ENCODE assay signal across 8 cellular contexts in genomic region chr19:44024900-44025216, GRCh38. TPM values are rescaled to one million over a fixed set of nuclear protein-coding genes. Genes with fewer than 3 reads are reported as not detected.
DNase-seq lines count a peak whose midpoint lies in the region; ATAC-seq, FAIRE-seq and TF ChIP-seq lines count a peak whose summit lies in the region.

No MANE protein-coding gene starts in this region.

- H3K9ac ChIP-seq in SK-N-SH = peak overlapping the region; percentile 86
- H3K9ac ChIP-seq in kidney (ENCODE audit: low read length in 2 of 2) = no peak overlapping the region

- POLR2A ChIA-PET in SK-N-SH (lab: Yijun Ruan, JAX) (interaction anchor here (1.2 kb wide), 2 partner anchors 27 to 40 kb away, joined by 4 read pairs; partner anchors contain the start of gene ZNF223), OCI-LY7 (lab: Charles Lee) (interaction anchor here (0.7 to 1.1 kb wide), 2 partner anchors 51 to 232 kb away, joined by 3 to 5 read pairs; no protein-coding TSS in a partner anchor)

- ATAC-seq in SK-N-SH treated with all-trans-retinoic acid at 6 μM for 48 hours = no peak

- TF ChIP-seq CTCF in SK-N-SH (IDR thresholded peaks at IDR 0.05) (no peak), kidney (IDR thresholded peaks at IDR 0.05; ENCODE audit: borderline replicate concordance, extremely low read depth, insufficient read depth) (no peak), OCI-LY7 (conservative IDR thresholded peaks at IDR 0.05; ENCODE audit: low read length) (no peak)

- H3K27ac ChIP-seq in SK-N-SH (ENCODE audit: low read depth in 2 of 2, low read length in 1 of 2) (peak overlapping the region; percentile 58 to 73; a peak in 3 of 4 replicates), kidney (ENCODE audit: low read depth in 2 of 2, low read length in 2 of 2) (no peak overlapping the region), substantia nigra (ENCODE audit: low read depth, low read length, poor library complexity, severe bottlenecking) (peak overlapping the region; percentile 19), OCI-LY7 (ENCODE audit: low read depth, low read length, poor library complexity, severe bottlenecking) (no peak overlapping the region)

- no TSS peak for BruUV-seq in OCI-LY7 (replicated peaks; lab: Mats Ljungman, UMichigan)

- H3K4me3 ChIP-seq in SK-N-SH (ENCODE audit: low read depth in 2 of 2, low read length in 1 of 2) (peak overlapping the region; percentile 97 to 98), kidney (ENCODE audit: low read length in 2 of 2) (peak overlapping the region; percentile 88 to 89), OCI-LY7 (ENCODE audit: low read depth, low read length, poor library complexity, severe bottlenecking) (no peak overlapping the region)

- H3K9me3 Mint-ChIP-seq in activated naive CD8-positive, alpha-beta T cell (ENCODE audit: low read depth) = peaks cover 33% of the 10 kb centered on the region

- H4K20me1 ChIP-seq in SK-N-SH (ENCODE audit: insufficient read depth) (no peaks in the 10 kb centered on the region), OCI-LY7 (ENCODE audit: insufficient read depth, low read length) (no peaks in the 10 kb centered on the region)

- H3K27me3 Mint-ChIP-seq in activated naive CD8-positive, alpha-beta T cell = peaks cover under 1% of the 10 kb centered on the region

- WGBS in SK-N-SH (ENCODE audit: low lambda C conversion rate) = 61% methylated on average over 4 of the region's 4 CpGs

- peaks cover 50% of the 10 kb centered on the region for H3K36me3 Mint-ChIP-seq in activated naive CD8-positive, alpha-beta T cell

- no peak for TF ChIP-seq EP300 in SK-N-SH (IDR thresholded peaks at IDR 0.05; ENCODE audit: borderline replicate concordance in 1 of 2, low read depth in 1 of 2, low read length in 1 of 2)

- H2AFZ ChIP-seq in SK-N-SH (ENCODE audit: low read depth) (peak overlapping the region; percentile 99), OCI-LY7 (ENCODE audit: low read length) (no peak overlapping the region)

- DNase-seq in SK-N-SH (no peak), kidney (no peak), substantia nigra (lab: John Stamatoyannopoulos, UW) (no peak), nucleus accumbens (lab: John Stamatoyannopoulos, UW) (no peak), OCI-LY7 (ENCODE audit: low spot score) (no peak), NCI-H748 treated with DMSO at 0.1 percent for 48 hours (lab: John Stamatoyannopoulos, UW) (no peak)

- H3K4me1 Mint-ChIP-seq in activated naive CD8-positive, alpha-beta T cell (ENCODE audit: low read depth) = peaks cover 19% of the 10 kb centered on the region

- peak overlapping the region; percentile 98 for H3K4me3 Mint-ChIP-seq in activated naive CD8-positive, alpha-beta T cell

- H3K4me1 ChIP-seq in SK-N-SH (ENCODE audit: control insufficient read depth in 1 of 2, insufficient read depth in 2 of 2, low read depth in 1 of 2, low read length in 1 of 2) (peaks cover 0 to 9% of the 10 kb centered on the region in 2 experiments; a peak in 2 of 4 replicates), kidney (ENCODE audit: control insufficient read depth in 1 of 2, insufficient read depth in 1 of 2, low read depth in 1 of 2, low read length in 2 of 2) (peaks cover 0 to 2% of the 10 kb centered on the region in 2 donors), OCI-LY7 (ENCODE audit: insufficient read depth, low read length, poor library complexity, severe bottlenecking) (no peaks in the 10 kb centered on the region)

- peak overlapping the region; percentile 85 for H3K4me2 ChIP-seq in SK-N-SH
- no peak overlapping the region; the same call in 1 of the 2 replicates for H3K4me2 ChIP-seq in OCI-LY7 (ENCODE audit: low read length)

- 0 out of 2 replicates have a peak, but pooled peaks cover 6% of the 10 kb centered on the region for H3K9me3 ChIP-seq in SK-N-SH
- peaks cover 14 to 16% of the 10 kb centered on the region in 2 donors for H3K9me3 ChIP-seq in kidney (ENCODE audit: control insufficient read depth in 1 of 2, low read length in 2 of 2)
- H3K9me3 ChIP-seq in OCI-LY7 (ENCODE audit: low read length) = no peaks in the 10 kb centered on the region

- H3K79me2 ChIP-seq in SK-N-SH (ENCODE audit: insufficient read depth) = peaks cover 10% of the 10 kb centered on the region
- H3K79me2 ChIP-seq in OCI-LY7 (ENCODE audit: insufficient read depth, low read depth, low read length) = no peaks in the 10 kb centered on the region

- intact Hi-C loops in kidney (cut with DNase I) (no loop called here), OCI-LY7 (cut with micrococcal nuclease; ENCODE audit: unreplicated experiment) (no loop called here)

- H3K9me2 ChIP-seq in SK-N-SH (no peaks in the 10 kb centered on the region), OCI-LY7 (ENCODE audit: insufficient read depth, low read length) (no peaks in the 10 kb centered on the region)

- no peaks in the 10 kb centered on the region for H3F3A ChIP-seq in SK-N-SH (replicated peaks; ENCODE audit: insufficient read depth)

- H3K27me3 ChIP-seq in SK-N-SH (ENCODE audit: insufficient read depth) = no peaks in the 10 kb centered on the region

- no peak for FAIRE-seq in kidney (lab: Jason Lieb, UNC)

- H3K27ac Mint-ChIP-seq in activated naive CD8-positive, alpha-beta T cell = peak overlapping the region; percentile 80

- peaks cover 31% of the 10 kb centered on the region in 2 experiments for H3K36me3 ChIP-seq in SK-N-SH (replicated peaks in 1 of 2; ENCODE audit: control insufficient read depth in 1 of 2, insufficient read depth in 2 of 2, low read length in 1 of 2)
- H3K36me3 ChIP-seq in kidney (ENCODE audit: control insufficient read depth in 1 of 2, insufficient read depth in 2 of 2, low read length in 2 of 2) = peaks cover 11 to 19% of the 10 kb centered on the region in 2 donors
- no peaks in the 10 kb centered on the region for H3K36me3 ChIP-seq in OCI-LY7 (ENCODE audit: insufficient read depth, low read length)

- CTCF ChIA-PET in SK-N-SH (lab: Yijun Ruan, JAX) (no interaction called here), OCI-LY7 (lab: Charles Lee; ENCODE audit: unreplicated experiment) (no interaction called here)

- no peak for TF ChIP-seq RAD21 in SK-N-SH (IDR thresholded peaks at IDR 0.05; ENCODE audit: low read length)

TF ChIP-seq in SK-N-SH, 30 proteins besides CTCF, POLR2A, EP300 and RAD21 (continues in another document):
- TF ChIP-seq USF1 (IDR thresholded peaks at IDR 0.05; ENCODE audit: borderline replicate concordance, low read depth) = no peak

TF ChIP-seq in SK-N-SH treated with all-trans-retinoic acid at 6 μM for 48 hours, 23 proteins besides CTCF, POLR2A, EP300 and RAD21:
- TF ChIP-seq ISL1 (CRISPR knock-in tag; IDR thresholded peaks at IDR 0.05) = no peak
- no peak for TF ChIP-seq ZNF565 (CRISPR knock-in tag; conservative IDR thresholded peaks at IDR 0.05; ENCODE audit: low read depth)
TF ChIP-seq in SK-N-SH treated with all-trans-retinoic acid at 6 μM for 48 hours: peak in this region for 0.

RNA-seq across cellular contexts. Expression of gene ZNF222, which starts 0.3 kb away (rescaled TPM):
- polyA plus RNA-seq in SK-N-SH (2012; rRNA removed) = 3.7 and 6.7 TPM in 2 replicates
- polyA plus RNA-seq in SK-N-SH (2012; cell fraction: cytosol; rRNA removed) = 5.7 TPM in 2 replicates
- polyA plus RNA-seq in SK-N-SH (2012; cell fraction: nucleus; rRNA removed) = 4.0 and 5.9 TPM in 2 replicates
- 4.5 TPM for total RNA-seq in kidney
- 3.9 TPM for polyA plus RNA-seq in kidney (ENCODE audit: insufficient read depth, low read depth, low replicate concordance)
- not detected in 2 replicates for total RNA-seq in OCI-LY7 (2014; rRNA removed; shearing (Covaris generic))
- not detected in 2 replicates for total RNA-seq in OCI-LY7 (2022)

RNA-seq across cellular contexts. Expression of gene ZNF230, which starts 22.1 kb away (rescaled TPM):
- 1.8 and 2.4 TPM in 2 replicates for polyA plus RNA-seq in SK-N-SH (2012; rRNA removed)
- 1.6 and 1.7 TPM in 2 replicates for polyA plus RNA-seq in SK-N-SH (2012; cell fraction: cytosol; rRNA removed)
- polyA plus RNA-seq in SK-N-SH (2012; cell fraction: nucleus; rRNA removed) = 4.5 and 4.8 TPM in 2 replicates
- 7.1 TPM for total RNA-seq in kidney
- polyA plus RNA-seq in kidney (ENCODE audit: insufficient read depth, low read depth, low replicate concordance) = 1.6 TPM
- total RNA-seq in OCI-LY7 (2014; rRNA removed; shearing (Covaris generic)) = 1.7 and 1.8 TPM in 2 replicates
- 1.6 and 2.8 TPM in 2 replicates for total RNA-seq in OCI-LY7 (2022)

RNA-seq across cellular contexts. Expression of gene ZNF223, which starts 27.0 kb away (rescaled TPM):
- 2.7 and 4.1 TPM in 2 replicates for polyA plus RNA-seq in SK-N-SH (2012; rRNA removed)
- polyA plus RNA-seq in SK-N-SH (2012; cell fraction: cytosol; rRNA removed) = 3.0 and 3.8 TPM in 2 replicates
- polyA plus RNA-seq in SK-N-SH (2012; cell fraction: nucleus; rRNA removed) = 7.7 and 13.7 TPM in 2 replicates
- total RNA-seq in kidney = 9.3 TPM
- 2.5 TPM for polyA plus RNA-seq in kidney (ENCODE audit: insufficient read depth, low read depth, low replicate concordance)
- not detected in 2 replicates for total RNA-seq in OCI-LY7 (2014; rRNA removed; shearing (Covaris generic))
- not detected in 2 replicates for total RNA-seq in OCI-LY7 (2022)

RNA-seq across cellular contexts. Expression of gene ZNF155, which starts 40.9 kb away (rescaled TPM):
- polyA plus RNA-seq in SK-N-SH (2012; rRNA removed) = 2.1 and 3.8 TPM in 2 replicates
- polyA plus RNA-seq in SK-N-SH (2012; cell fraction: cytosol; rRNA removed) = 2.0 and 2.2 TPM in 2 replicates
- 2.9 and 8.9 TPM in 2 replicates for polyA plus RNA-seq in SK-N-SH (2012; cell fraction: nucleus; rRNA removed)
- total RNA-seq in kidney = 11.2 TPM
- polyA plus RNA-seq in kidney (ENCODE audit: insufficient read depth, low read depth, low replicate concordance) = 5.0 TPM
- total RNA-seq in OCI-LY7 (2014; rRNA removed; shearing (Covaris generic)) = not detected in 2 replicates
- not detected in 2 replicates for total RNA-seq in OCI-LY7 (2022)

RNA-seq across cellular contexts. Expression of gene ZNF284, which starts 47.1 kb away (rescaled TPM):
- polyA plus RNA-seq in SK-N-SH (2012; rRNA removed) (1.4 and 2.2 TPM in 2 replicates), kidney (ENCODE audit: insufficient read depth, low read depth, low replicate concordance) (1.2 TPM)
- polyA plus RNA-seq in SK-N-SH (2012; cell fraction: cytosol; rRNA removed) = 1.4 TPM in 2 replicates
- 3.4 and 5.6 TPM in 2 replicates for polyA plus RNA-seq in SK-N-SH (2012; cell fraction: nucleus; rRNA removed)
- total RNA-seq in kidney (2.5 TPM), OCI-LY7 (2022) (not detected in 2 replicates)
- total RNA-seq in OCI-LY7 (2014; rRNA removed; shearing (Covaris generic)) = not detected in 2 replicates

Comparison
In these comparisons a context has a peak if more than half of its experiments do, and no peak if none do; other contexts are left out.
1. H3K27ac ChIP-seq: peak in SK-N-SH (2 of 2) and substantia nigra (single experiment); none in kidney (0 of 2) and OCI-LY7 (single experiment).
2. RNA of gene ZNF223, which starts 27.0 kb away (total RNA-seq): 9.3 TPM in kidney (single experiment); not detected in OCI-LY7; every median in the first group is over 10 times any median in the second.